In genomic region chr11:63986156-63986931, GRCh38 we compare ENCODE assay signal across 1 cellular context.
TF ChIP-seq lines count a peak whose summit lies in the region.

OTUB1 (plus strand) TSS chr11:63986438; CDS start chr11:63986457, 19 bp downstream.

TF ChIP-seq in HepG2, 621 proteins besides CTCF, POLR2A, EP300 and RAD21 (continued from another document and continues in another):
- TF ChIP-seq ZBTB43 (CRISPR knock-in tag; conservative IDR thresholded peaks at IDR 0.05) (0 out of 2 replicates have a peak, but pooled peaks have one; percentile 61), NCOA1 (CRISPR knock-in tag; IDR thresholded peaks at IDR 0.05) (no peak), ZNF652 (CRISPR knock-in tag; IDR thresholded peaks at IDR 0.05; ENCODE audit: borderline replicate concordance, low read depth) (no peak), ZNF33A (CRISPR knock-in tag; IDR thresholded peaks at IDR 0.05; ENCODE audit: borderline replicate concordance) (no peak), GFI1 (CRISPR knock-in tag; IDR thresholded peaks at IDR 0.05; ENCODE audit: borderline replicate concordance) (0 out of 2 replicates have a peak, but pooled peaks have one; percentile 58), RFX3 (CRISPR knock-in tag; IDR thresholded peaks at IDR 0.05) (peak; percentile 96), ETS1 (CRISPR knock-in tag; IDR thresholded peaks at IDR 0.05) (peak; percentile 89; the same call in 1 of the 2 replicates), JDP2 (CRISPR knock-in tag; IDR thresholded peaks at IDR 0.05; ENCODE audit: borderline replicate concordance) (no peak), SP1 (IDR thresholded peaks at IDR 0.05) (no peak), SP1 (CRISPR knock-in tag; IDR thresholded peaks at IDR 0.05) (peak; percentile 19; the same call in 1 of the 2 replicates), HNF4G (IDR thresholded peaks at IDR 0.05; ENCODE audit: borderline replicate concordance, low read depth, low read length) (no peak), HNF4G (CRISPR knock-in tag; IDR thresholded peaks at IDR 0.05; ENCODE audit: borderline replicate concordance, low read depth) (no peak), ZBTB3 (CRISPR knock-in tag; IDR thresholded peaks at IDR 0.05; ENCODE audit: borderline replicate concordance, low read depth) (peak; percentile 74; the same call in 1 of the 2 replicates), FLYWCH1 (CRISPR knock-in tag; IDR thresholded peaks at IDR 0.05) (no peak), ZNF547 (CRISPR knock-in tag; IDR thresholded peaks at IDR 0.05) (peak; percentile 66; the same call in 1 of the 2 replicates), GTF3A (CRISPR knock-in tag; conservative IDR thresholded peaks at IDR 0.05) (0 out of 2 replicates have a peak, but pooled peaks have one; percentile 10), LCORL (IDR thresholded peaks at IDR 0.05) (no peak), LCORL (CRISPR knock-in tag; IDR thresholded peaks at IDR 0.05) (peak; percentile 71; the same call in 1 of the 2 replicates), DR1 (CRISPR knock-in tag; IDR thresholded peaks at IDR 0.05) (peak; percentile 89), ZNF761 (CRISPR knock-in tag; conservative IDR thresholded peaks at IDR 0.05) (0 out of 2 replicates have a peak, but pooled peaks have one; percentile 48), MAFK (conservative IDR thresholded peaks at IDR 0.05 in 1 of 2, IDR thresholded peaks at IDR 0.05 in 1 of 2; ENCODE audit: low read length in 2 of 2) (no peak), ZNF557 (CRISPR knock-in tag; IDR thresholded peaks at IDR 0.05) (0 out of 2 replicates have a peak, but pooled peaks have one; percentile 77), FOXA3 (CRISPR knock-in tag; IDR thresholded peaks at IDR 0.05) (peak; percentile 59; the same call in 1 of the 2 replicates), TP53 (CRISPR knock-in tag; conservative IDR thresholded peaks at IDR 0.05) (peak; percentile 69; the same call in 1 of the 2 replicates), RAD51 (IDR thresholded peaks at IDR 0.05; ENCODE audit: borderline replicate concordance) (no peak), CREB1 (IDR thresholded peaks at IDR 0.05) (no peak), CREB1 (CRISPR knock-in tag; IDR thresholded peaks at IDR 0.05) (no peak), ZNF512 (CRISPR knock-in tag; IDR thresholded peaks at IDR 0.05) (0 out of 2 replicates have a peak, but pooled peaks have one; percentile 36), PCBP2 (optimal IDR thresholded peaks at IDR 0.05; ENCODE audit: low read depth, low read length, poor library complexity, severe bottlenecking) (no peak), ZNF17 (CRISPR knock-in tag; IDR thresholded peaks at IDR 0.05) (0 out of 2 replicates have a peak, but pooled peaks have one; percentile 45), BRD4 (CRISPR knock-in tag; IDR thresholded peaks at IDR 0.05) (peak; percentile 97), CBX1 (IDR thresholded peaks at IDR 0.05; ENCODE audit: low read depth) (no peak), SOX13 (IDR thresholded peaks at IDR 0.05) (no peak), SOX13 (CRISPR knock-in tag; conservative IDR thresholded peaks at IDR 0.05 in 1 of 2, IDR thresholded peaks at IDR 0.05 in 1 of 2) (0 out of 4 replicates have a peak, but pooled peaks of 1 of the 2 experiments have one; percentile 20), TCF7 (IDR thresholded peaks at IDR 0.05; ENCODE audit: low read depth) (no peak), CENPT (CRISPR knock-in tag; IDR thresholded peaks at IDR 0.05; ENCODE audit: low read depth) (no peak), ZNF660 (CRISPR knock-in tag; IDR thresholded peaks at IDR 0.05; ENCODE audit: borderline replicate concordance, low read depth) (no peak), ZNF230 (CRISPR knock-in tag; IDR thresholded peaks at IDR 0.05) (peak; percentile 33; the same call in 1 of the 2 replicates), MAF1 (CRISPR knock-in tag; IDR thresholded peaks at IDR 0.05; ENCODE audit: borderline replicate concordance) (peak; percentile 95; the same call in 1 of the 2 replicates), IRX3 (CRISPR knock-in tag; IDR thresholded peaks at IDR 0.05; ENCODE audit: borderline replicate concordance, low read depth) (peak; percentile 58; the same call in 1 of the 2 replicates), ATF2 (CRISPR knock-in tag; IDR thresholded peaks at IDR 0.05) (peak; percentile 83), UBTF (CRISPR knock-in tag; IDR thresholded peaks at IDR 0.05) (peak; percentile 75; the same call in 1 of the 2 replicates), ATF4 (CRISPR knock-in tag; IDR thresholded peaks at IDR 0.05) (no peak), ZNF451 (CRISPR knock-in tag; IDR thresholded peaks at IDR 0.05) (no peak), NRL (CRISPR knock-in tag; IDR thresholded peaks at IDR 0.05; ENCODE audit: borderline replicate concordance) (peak; percentile 82; the same call in 1 of the 2 replicates), GTF2F1 (IDR thresholded peaks at IDR 0.05; ENCODE audit: low read length) (no peak), SAFB2 (CRISPR knock-in tag; IDR thresholded peaks at IDR 0.05; ENCODE audit: borderline replicate concordance, low read depth) (peak; percentile 87), CENPX (CRISPR knock-in tag; IDR thresholded peaks at IDR 0.05) (no peak), CCDC6 (CRISPR knock-in tag; IDR thresholded peaks at IDR 0.05) (no peak), EHMT2 (IDR thresholded peaks at IDR 0.05; ENCODE audit: borderline replicate concordance, low read depth, low read length) (no peak), CREM (IDR thresholded peaks at IDR 0.05) (0 out of 2 replicates have a peak, but pooled peaks have one; percentile 30), CREM (CRISPR knock-in tag; IDR thresholded peaks at IDR 0.05) (no peak), ZNF614 (CRISPR knock-in tag; IDR thresholded peaks at IDR 0.05; ENCODE audit: borderline replicate concordance) (peak; percentile 81), ZBTB25 (CRISPR knock-in tag; IDR thresholded peaks at IDR 0.05) (0 out of 2 replicates have a peak, but pooled peaks have one; percentile 46), NFYB (CRISPR knock-in tag; IDR thresholded peaks at IDR 0.05) (0 out of 2 replicates have a peak, but pooled peaks have one; percentile 12), AKNA (CRISPR knock-in tag; IDR thresholded peaks at IDR 0.05; ENCODE audit: borderline replicate concordance) (no peak), RBAK (CRISPR knock-in tag; IDR thresholded peaks at IDR 0.05) (no peak), ZNF224 (CRISPR knock-in tag; IDR thresholded peaks at IDR 0.05) (no peak)
